Comparison of ENCODE assay signal across 32 cellular contexts in the genomic region with DNA sequence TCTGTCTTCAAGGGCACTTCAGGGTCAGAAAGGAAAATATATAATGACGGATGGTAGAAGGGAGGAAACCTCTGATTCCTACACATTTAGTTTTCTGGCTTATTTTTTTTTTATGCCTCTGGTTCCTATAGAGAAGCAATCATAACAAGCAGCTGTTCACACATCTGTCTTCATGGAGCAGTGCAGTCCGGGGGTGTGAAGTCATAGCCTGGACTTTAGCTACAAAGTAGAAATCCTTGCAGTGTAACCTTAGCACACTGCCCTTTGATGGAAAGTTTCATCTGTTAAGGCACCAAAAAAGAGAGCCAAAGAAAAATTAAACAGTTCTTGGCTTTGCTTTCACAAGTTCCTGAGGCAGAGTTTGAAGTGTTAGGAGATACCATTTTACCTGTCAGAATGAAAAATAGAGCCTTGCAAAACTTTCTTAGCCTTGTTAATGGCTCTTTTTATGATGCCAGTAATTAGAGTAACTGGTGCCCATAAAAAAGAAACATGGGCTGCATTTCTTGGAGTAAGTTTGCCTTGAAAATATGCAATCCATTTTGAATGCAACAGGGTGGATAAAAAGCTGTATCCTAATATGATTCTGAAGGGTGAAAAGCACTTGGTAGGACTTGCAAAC.
DNase-seq lines count a peak whose midpoint lies in the region; ATAC-seq and TF ChIP-seq lines count a peak whose summit lies in the region.
"Had no signal": no experiment of that assay in that cellular context is flagged by ENCODE, and none has a peak within 500 bp of the region (broad histone marks: within the 10 kb centered on the region; RNA-seq: fewer than 3 reads in every experiment).

No MANE protein-coding gene starts in this region.

- TF ChIP-seq POLR2A in gastroesophageal sphincter (IDR thresholded peaks at IDR 0.05) = no peak

- CTCF ChIA-PET in A673 (lab: Charles Lee) = no interaction called here

- no peak for TF ChIP-seq EP300 in gastroesophageal sphincter (IDR thresholded peaks at IDR 0.05)

- peak; percentile 36 for ATAC-seq in gastroesophageal sphincter
- ATAC-seq in HG02970 (IDR thresholded peaks at IDR 0.05; ENCODE audit: low FRiP score, unreplicated experiment) = no peak
- ATAC-seq: K562; naive thymus-derived CD8-positive, alpha-beta T cell had no signal

- H3K4me1 ChIP-seq in gastroesophageal sphincter (peaks cover 3 to 31% (median 6%) of the 10 kb centered on the region in 3 donors), rectal smooth muscle tissue (ENCODE audit: control insufficient read depth, insufficient read depth, low read length) (peaks cover 5% of the 10 kb centered on the region), A673 (ENCODE audit: insufficient read depth, low read length, poor library complexity, severe bottlenecking) (no peaks in the 10 kb centered on the region)
- H3K4me1 ChIP-seq: colonic mucosa had no signal

- H3K36me3 ChIP-seq in gastroesophageal sphincter (peaks cover 0 to 5% of the 10 kb centered on the region in 2 donors), rectal smooth muscle tissue (ENCODE audit: control insufficient read depth, insufficient read depth, low read length) (no peaks in the 10 kb centered on the region), A673 (ENCODE audit: insufficient read depth, low read length, poor library complexity, severe bottlenecking) (no peaks in the 10 kb centered on the region)
- H3K36me3 ChIP-seq: cardiac muscle cell, colonic mucosa, thoracic aorta had no signal

- H3K27me3 ChIP-seq in gastroesophageal sphincter (no peaks in the 10 kb centered on the region), rectal smooth muscle tissue (ENCODE audit: control insufficient read depth, insufficient read depth, low read length) (no peaks in the 10 kb centered on the region), A673 (replicated peaks; ENCODE audit: insufficient read depth, low read depth, low read length, poor library complexity) (no peaks in the 10 kb centered on the region)
- H3K27me3 ChIP-seq: BLaER1 treated with 17β-estradiol and CSF1 and Interleukin-3, amounts not matched to agents 10 nM and 100 nM; cardiac muscle cell; colonic mucosa had no signal

- no peak overlapping the region for H3K9ac ChIP-seq in rectal smooth muscle tissue (ENCODE audit: low read length)
- H3K9ac ChIP-seq: BLaER1 treated with 17β-estradiol and CSF1 and Interleukin-3, amounts not matched to agents 10 nM and 100 nM; SK-N-SH had no signal

- intact Hi-C loops in A673 (cut with micrococcal nuclease; ENCODE audit: unreplicated experiment) = no loop called here

- H3K27ac ChIP-seq in gastroesophageal sphincter (peak overlapping the region; percentile 10 to 78 (median 60)), rectal smooth muscle tissue (ENCODE audit: low read depth, low read length) (peak overlapping the region; percentile 32), A673 (ENCODE audit: low read depth, low read length, poor library complexity, severe bottlenecking) (no peak overlapping the region)
- H3K27ac ChIP-seq: BLaER1 treated with 17β-estradiol and CSF1 and Interleukin-3, amounts not matched to agents 10 nM and 100 nM; cardiac muscle cell; colonic mucosa; PC-9; thoracic aorta had no signal

- no peaks in the 10 kb centered on the region for H3K9me3 ChIP-seq in gastroesophageal sphincter
- no peaks in the 10 kb centered on the region for H3K9me3 ChIP-seq in A673 (ENCODE audit: low read depth, low read length, poor library complexity, severe bottlenecking)
- H3K9me3 ChIP-seq: colonic mucosa, SK-N-SH, thoracic aorta had no signal

- H3K4me3 ChIP-seq in AG10803 (ENCODE audit: low read length) (no peak overlapping the region), gastroesophageal sphincter (no peak overlapping the region), rectal smooth muscle tissue (ENCODE audit: low read length) (no peak overlapping the region), A673 (ENCODE audit: low read depth, low read length, poor library complexity, severe bottlenecking) (no peak overlapping the region)
- H3K4me3 ChIP-seq: BLaER1 treated with 17β-estradiol and CSF1 and Interleukin-3, amounts not matched to agents 10 nM and 100 nM; cardiac muscle cell; colonic mucosa; K562; PC-9; thoracic aorta had no signal

- no peak for TF ChIP-seq CTCF in AG10803 (conservative IDR thresholded peaks at IDR 0.05; ENCODE audit: low read length)
- TF ChIP-seq CTCF in gastroesophageal sphincter (IDR thresholded peaks at IDR 0.05) = no peak
- TF ChIP-seq CTCF in A673 (conservative IDR thresholded peaks at IDR 0.05; ENCODE audit: low read depth, low read length) = no peak

- DNase-seq in AG10803 (ENCODE audit: low read depth) (peak; percentile 11), NOMO-1 treated with DMSO at 0.1 percent for 48 hours (lab: John Stamatoyannopoulos, UW; ENCODE audit: unreplicated experiment) (peak; percentile 27), NCI-H524 treated with DMSO at 0.1 percent for 48 hours (lab: John Stamatoyannopoulos, UW) (no peak), A673 (ENCODE audit: low spot score) (no peak)
- DNase-seq: activated CD4-positive, CD25-positive, alpha-beta regulatory T cell; activated effector memory CD4-positive, alpha-beta T cell treated with anti-CD3 and anti-CD28 coated beads, Interleukin-2, amount 50 U/mL, for 16 hours; activated naive CD8-positive, alpha-beta T cell treated with anti-CD3 and anti-CD28 coated beads for 36 hours; activated T-cell treated with anti-CD3 and anti-CD28 coated beads, Interleukin-2, amount 50 U/mL, for 24 hours; anterior cingulate cortex; colonic mucosa; COR-L47; effector CD4-positive, alpha-beta T cell; head of caudate nucleus; islet precursor cell; midbrain; naive thymus-derived CD8-positive, alpha-beta T cell; NCI-H1092; NCI-H1694; NCI-H2171 treated with DMSO at 0.1 percent for 48 hours; NCI-H526; NK-92 treated with Interleukin-12 subunit alpha and Interleukin-12 subunit beta, amount 100 ng/mL, for 24 hours; PC-9; retina; SK-N-SH; stimulated activated CD4-positive, alpha-beta T cell treated with anti-CD3 and anti-CD28 coated beads, Interleukin-1b, Interleukin-23, amount 100 ng/mL, for 48 hours had no signal

- POLR2A ChIA-PET in A673 (lab: Charles Lee; ENCODE audit: low non-redundant PET) = no interaction called here

- no TSS peak for BruUV-seq in A673 (replicated peaks; lab: Mats Ljungman, UMichigan)

- 18 to 24% methylated on average over 2 of the region's 2 CpGs for WGBS in gastroesophageal sphincter (ENCODE audit: low coverage in 1 of 2), 2 donors

Comparison
In these comparisons a context has a peak if more than half of its experiments do, and no peak if none do; other contexts are left out.
1. DNase-seq: peak in AG10803 (single experiment) and NOMO-1 treated with DMSO at 0.1 percent for 48 hours (single experiment); none in NCI-H524 treated with DMSO at 0.1 percent for 48 hours (single experiment) and A673 (single experiment).